ENCODE assay signal across 9 cellular contexts in genomic region chrX:152958047-152958446, GRCh38. TPM values are rescaled to one million over a fixed set of nuclear protein-coding genes. Genes with fewer than 3 reads are reported as not detected.
DNase-seq lines count a peak whose midpoint lies in the region; ATAC-seq and TF ChIP-seq lines count a peak whose summit lies in the region.
"Had no signal": no experiment of that assay in that cellular context is flagged by ENCODE, and none has a peak within 500 bp of the region (broad histone marks: within the 10 kb centered on the region; RNA-seq: fewer than 3 reads in every experiment).

No MANE protein-coding gene starts in this region.

- H3K27me3 Mint-ChIP-seq in activated T-cell treated with anti-CD3 and anti-CD28 coated beads, Interleukin-2, amount 50 U/mL, for 4 hours (ENCODE audit: low read depth): no peaks in the 10 kb centered on the region

- H3K4me1 ChIP-seq in RWPE2 (ENCODE audit: insufficient read depth, poor library complexity, severe bottlenecking) (peaks cover 3% of the 10 kb centered on the region), gastroesophageal sphincter (peaks cover 0 to 4% (median 4%) of the 10 kb centered on the region in 3 donors), thymus (ENCODE audit: control insufficient read depth, insufficient read depth, low read length) (no peaks in the 10 kb centered on the region)

- TF ChIP-seq CTCF in RWPE2 (IDR thresholded peaks at IDR 0.05; ENCODE audit: poor library complexity, severe bottlenecking) (no peak), gastroesophageal sphincter (IDR thresholded peaks at IDR 0.05) (no peak)

- TF ChIP-seq POLR2A in gastroesophageal sphincter (IDR thresholded peaks at IDR 0.05): no peak

- no peak for ATAC-seq in activated T-cell treated with anti-CD3 and anti-CD28 coated beads, Interleukin-2, amount 50 U/mL, for 4 hours
- ATAC-seq in RWPE2 (ENCODE audit: low read depth) (no peak), gastroesophageal sphincter (no peak), GM19395 (IDR thresholded peaks at IDR 0.05; ENCODE audit: unreplicated experiment) (no peak)

- H3K27ac ChIP-seq in RWPE2 (ENCODE audit: poor library complexity, severe bottlenecking): peak overlapping the region; percentile 20
- H3K27ac ChIP-seq in gastroesophageal sphincter: peak overlapping the region; percentile 67 to 71 (median 70)
- no peak overlapping the region for H3K27ac ChIP-seq in thymus (ENCODE audit: low read depth)

- no peaks in the 10 kb centered on the region for H3K9me3 Mint-ChIP-seq in activated T-cell treated with anti-CD3 and anti-CD28 coated beads, Interleukin-2, amount 50 U/mL, for 4 hours

- H3K27me3 ChIP-seq in RWPE2 (ENCODE audit: insufficient read depth, poor library complexity, severe bottlenecking): no peaks in the 10 kb centered on the region
- no peaks in the 10 kb centered on the region for H3K27me3 ChIP-seq in gastroesophageal sphincter
- H3K27me3 ChIP-seq in thymus (ENCODE audit: control insufficient read depth, insufficient read depth): no peaks in the 10 kb centered on the region

- H3K4me3 ChIP-seq in RWPE2 (ENCODE audit: severe bottlenecking): peak overlapping the region; percentile 16
- peak overlapping the region in 1 of 2 donors; percentile 38 for H3K4me3 ChIP-seq in gastroesophageal sphincter
- peak overlapping the region; percentile 35 for H3K4me3 ChIP-seq in thymus (ENCODE audit: low read length)

- H3K9me3 ChIP-seq in RWPE2 (ENCODE audit: severe bottlenecking) (no peaks in the 10 kb centered on the region), gastroesophageal sphincter (no peaks in the 10 kb centered on the region), thymus (ENCODE audit: control insufficient read depth) (no peaks in the 10 kb centered on the region)

- WGBS in gastroesophageal sphincter (ENCODE audit: low coverage in 1 of 2), 2 donors: 78 to 80% methylated on average over 1 to 5 of the region's 5 CpGs
- WGBS in thymus: 77% methylated on average over 5 of the region's 5 CpGs

- H3K36me3 Mint-ChIP-seq in activated T-cell treated with anti-CD3 and anti-CD28 coated beads, Interleukin-2, amount 50 U/mL, for 4 hours (ENCODE audit: insufficient read depth): no peaks in the 10 kb centered on the region

- no peak for DNase-seq in activated T-cell treated with anti-CD3 and anti-CD28 coated beads, Interleukin-2, amount 50 U/mL, for 4 hours
- DNase-seq in activated T-cell treated with anti-CD3 and anti-CD28 coated beads for 4 hours (no peak), RWPE2 (ENCODE audit: low spot score) (no peak), NK-92 (lab: John Stamatoyannopoulos, UW; ENCODE audit: unreplicated experiment) (no peak)
- no peak for DNase-seq in stimulated activated CD4-positive, alpha-beta T cell treated with anti-CD3 and anti-CD28 coated beads, Interleukin-1b, Interleukin-23, amount 100 ng/mL, for 48 hours

- H3K4me1 Mint-ChIP-seq in activated T-cell treated with anti-CD3 and anti-CD28 coated beads, Interleukin-2, amount 50 U/mL, for 4 hours (ENCODE audit: low read depth): peaks cover 7% of the 10 kb centered on the region

- TF ChIP-seq EP300 in gastroesophageal sphincter (IDR thresholded peaks at IDR 0.05): no peak

- peaks cover 21% of the 10 kb centered on the region for H3K36me3 ChIP-seq in RWPE2 (ENCODE audit: low read depth)
- H3K36me3 ChIP-seq in gastroesophageal sphincter: no peaks in the 10 kb centered on the region
- no peaks in the 10 kb centered on the region for H3K36me3 ChIP-seq in thymus (ENCODE audit: control insufficient read depth, insufficient read depth)

- H3K4me3 Mint-ChIP-seq in activated T-cell treated with anti-CD3 and anti-CD28 coated beads, Interleukin-2, amount 50 U/mL, for 4 hours: peak overlapping the region; percentile 58

RNA-seq across cellular contexts. Expression of gene PNMA5, which starts 35.9 kb away (rescaled TPM):
- not detected for total RNA-seq in activated T-cell treated with anti-CD3 and anti-CD28 coated beads, Interleukin-2, amount 50 U/mL, for 4 hours
- not detected for total RNA-seq in gastroesophageal sphincter
- 0.25 TPM for polyA plus RNA-seq in thymus
- total RNA-seq: bronchial epithelial cell had no signal
